ENCODE assay signal across 28 cellular contexts in the genomic region with DNA sequence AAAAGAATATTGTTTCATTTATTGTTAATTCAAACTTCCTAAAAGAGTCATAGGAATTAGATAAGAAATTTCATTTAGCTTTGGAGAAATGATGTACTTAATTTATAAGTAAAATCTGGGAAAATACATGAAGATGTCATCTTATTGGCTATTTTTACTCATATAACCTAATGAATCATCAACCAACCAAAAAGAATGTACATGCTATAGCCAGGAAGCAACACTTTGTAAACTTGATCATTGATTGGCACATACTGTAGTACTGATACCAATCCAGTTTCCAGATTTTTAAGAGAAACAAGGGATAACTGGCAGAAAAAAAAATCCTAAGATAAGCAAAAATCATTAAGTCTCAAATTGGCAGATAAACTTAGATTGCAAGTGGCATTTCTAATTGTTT.
DNase-seq lines count a peak whose midpoint lies in the region; ATAC-seq, FAIRE-seq and TF ChIP-seq lines count a peak whose summit lies in the region.
"Had no signal": no experiment of that assay in that cellular context is flagged by ENCODE, and none has a peak within 500 bp of the region (broad histone marks: within the 10 kb centered on the region; RNA-seq: fewer than 3 reads in every experiment).

No MANE protein-coding gene starts in this region.

- H3K79me2 ChIP-seq in keratinocyte (ENCODE audit: control insufficient read depth, insufficient read depth, low read length), result no peaks in the 10 kb centered on the region

- H3K9me1 ChIP-seq in keratinocyte (ENCODE audit: control insufficient read depth, extremely low read depth, insufficient read depth, low read length), result no peaks in the 10 kb centered on the region

- H2AFZ ChIP-seq in keratinocyte (ENCODE audit: control insufficient read depth, low read length), result no peak overlapping the region

- dilution Hi-C loops in keratinocyte (cut with MboI; ENCODE audit: extremely low pct_ligation_motif_present, low sequenced_read_pairs), result no loop called here

- CTCF ChIA-PET in GM10248 (lab: Yijun Ruan, JAX), result no interaction called here

- H4K20me1 ChIP-seq in keratinocyte (ENCODE audit: control insufficient read depth, extremely low read depth, insufficient read depth, low read length), result no peaks in the 10 kb centered on the region
- H4K20me1 ChIP-seq: BLaER1 treated with 17β-estradiol and CSF1 and Interleukin-3, amounts not matched to agents 10 nM and 100 nM had no signal

- FAIRE-seq in bronchial epithelial cell (lab: Jason Lieb, UNC), result no peak
- FAIRE-seq in keratinocyte (lab: Jason Lieb, UNC), result peak; percentile 59
- FAIRE-seq: colon had no signal

- no peak for TF ChIP-seq POLR2A in uterus (IDR thresholded peaks at IDR 0.05)

- no peak for TF ChIP-seq CTCF in bronchial epithelial cell (IDR thresholded peaks at IDR 0.05; ENCODE audit: insufficient read depth, low read length, severe bottlenecking)
- no peak for TF ChIP-seq CTCF in keratinocyte (optimal IDR thresholded peaks at IDR 0.05 in 1 of 3, IDR thresholded peaks at IDR 0.05 in 1 of 3, conservative IDR thresholded peaks at IDR 0.05 in 1 of 3; ENCODE audit: extremely low read depth in 1 of 3, insufficient read depth in 2 of 3, low read length in 3 of 3)
- no peak for TF ChIP-seq CTCF in uterus (IDR thresholded peaks at IDR 0.05)
- no peak for TF ChIP-seq CTCF in GM10248 (IDR thresholded peaks at IDR 0.05; ENCODE audit: control extremely low read depth, extremely low read depth, low read depth, missing control alignments)

- H3K27ac ChIP-seq in keratinocyte (ENCODE audit: control insufficient read depth, insufficient read depth, low read length) (no peak overlapping the region), uterus (no peak overlapping the region)
- H3K27ac ChIP-seq: BLaER1 treated with 17β-estradiol and CSF1 and Interleukin-3, amounts not matched to agents 10 nM and 100 nM; heart left ventricle; neutrophil; SK-N-MC; upper lobe of right lung had no signal

- POLR2A ChIA-PET in GM10248 (lab: Yijun Ruan, JAX), result no interaction called here

- intact Hi-C loops in uterus (cut with DNase I; ENCODE audit: low total_unique reads), result no loop called here

- H3K4me3 ChIP-seq in bronchial epithelial cell (ENCODE audit: low read depth, low read length) (no peak overlapping the region), keratinocyte (ENCODE audit: control insufficient read depth in 2 of 3, extremely low read depth in 1 of 3, insufficient read depth in 2 of 3, low read depth in 1 of 3, low read length in 3 of 3) (no peak overlapping the region), uterus (no peak overlapping the region)
- H3K4me3 ChIP-seq: BLaER1 treated with 17β-estradiol and CSF1 and Interleukin-3, amounts not matched to agents 10 nM and 100 nM; heart left ventricle; SK-N-MC; upper lobe of right lung had no signal

- no peak overlapping the region for H3K4me2 ChIP-seq in keratinocyte (ENCODE audit: control insufficient read depth, extremely low read depth, insufficient read depth, low read depth, low read length)
- H3K4me2 ChIP-seq: BLaER1 treated with 17β-estradiol and CSF1 and Interleukin-3, amounts not matched to agents 10 nM and 100 nM had no signal

- no peak for ATAC-seq in HG02642 (IDR thresholded peaks at IDR 0.05; ENCODE audit: poor library complexity, unreplicated experiment)
- ATAC-seq: activated CD4-positive, alpha-beta T cell treated with anti-CD3 and anti-CD28 coated beads for 36 hours; activated naive CD8-positive, alpha-beta T cell treated with anti-CD3 and anti-CD28 coated beads, Interleukin-2, amount 50 U/mL, for 24 hours; effector memory CD8-positive, alpha-beta T cell; heart left ventricle; left colon; upper lobe of right lung had no signal

- H3K27me3 ChIP-seq in bronchial epithelial cell (ENCODE audit: control insufficient read depth, insufficient read depth, low read length) (no peaks in the 10 kb centered on the region), keratinocyte (ENCODE audit: control insufficient read depth, extremely low read depth, insufficient read depth, low read length) (no peaks in the 10 kb centered on the region), uterus (no peaks in the 10 kb centered on the region)
- H3K27me3 ChIP-seq: BLaER1 treated with 17β-estradiol and CSF1 and Interleukin-3, amounts not matched to agents 10 nM and 100 nM; heart left ventricle; neutrophil; upper lobe of right lung had no signal

- H3K4me1 ChIP-seq in keratinocyte (ENCODE audit: control insufficient read depth, extremely low read depth, insufficient read depth, low read length), result peaks cover 11% of the 10 kb centered on the region
- no peaks in the 10 kb centered on the region for H3K4me1 ChIP-seq in uterus
- H3K4me1 ChIP-seq: upper lobe of right lung had no signal

- no peak overlapping the region for H3K9ac ChIP-seq in keratinocyte (ENCODE audit: control insufficient read depth, extremely low read depth, insufficient read depth, low read length)
- H3K9ac ChIP-seq: BLaER1 treated with 17β-estradiol and CSF1 and Interleukin-3, amounts not matched to agents 10 nM and 100 nM had no signal

- no peaks in the 10 kb centered on the region for H3K9me3 ChIP-seq in keratinocyte (ENCODE audit: control insufficient read depth, low read depth, low read length)
- H3K9me3 ChIP-seq in uterus, result no peaks in the 10 kb centered on the region
- H3K9me3 ChIP-seq: heart left ventricle, neutrophil, upper lobe of right lung had no signal

- DNase-seq in EH (ENCODE audit: low read depth) (peak; percentile 40), LHCN-M2 (ENCODE audit: low read depth) (peak; percentile 25), bronchial epithelial cell (ENCODE audit: low read depth) (peak; percentile 61), keratinocyte (ENCODE audit: low read depth, low spot score) (peak; percentile 45), uterus (no peak), GM10248 (ENCODE audit: extremely low spot score) (no peak)
- DNase-seq in stimulated activated naive CD4-positive, alpha-beta T cell treated with Interleukin-2 at 50 U/mL for 16 hours (lab: John Stamatoyannopoulos, UW), result no peak
- DNase-seq: activated CD4-positive, alpha-beta T cell treated with anti-CD3 and anti-CD28 coated beads for 36 hours; activated gamma-delta T cell treated with Interleukin-2 at 50 U/mL for 16 hours; activated naive CD8-positive, alpha-beta T cell treated with anti-CD3 and anti-CD28 coated beads, Interleukin-2, amount 50 U/mL, for 24 hours; activated T-cell treated with anti-CD3 and anti-CD28 coated beads, Interleukin-2, amount 50 U/mL, for 1 hour; COR-L47; effector memory CD8-positive, alpha-beta T cell; heart left ventricle; KG1; left colon; NCI-H146; NCI-H510A treated with DMSO at 0.1 percent for 48 hours; NK-92 treated with Interleukin-12 subunit alpha and Interleukin-12 subunit beta, amount 100 ng/mL, for 24 hours; RPMI8226; substantia nigra; T-helper 2 cell; upper lobe of right lung had no signal

- H3K36me3 ChIP-seq in bronchial epithelial cell (ENCODE audit: control insufficient read depth, insufficient read depth, low read length), result no peaks in the 10 kb centered on the region
- no peaks in the 10 kb centered on the region for H3K36me3 ChIP-seq in keratinocyte (ENCODE audit: control insufficient read depth in 2 of 2, extremely low read depth in 1 of 2, insufficient read depth in 2 of 2, low read length in 2 of 2)
- no peaks in the 10 kb centered on the region for H3K36me3 ChIP-seq in uterus
- H3K36me3 ChIP-seq: BLaER1 treated with 17β-estradiol and CSF1 and Interleukin-3, amounts not matched to agents 10 nM and 100 nM; heart left ventricle; neutrophil; upper lobe of right lung had no signal

Comparison
In these comparisons a context has a peak if more than half of its experiments do, and no peak if none do; other contexts are left out.
1. DNase-seq: peak in EH (single experiment), LHCN-M2 (single experiment), bronchial epithelial cell (single experiment) and keratinocyte (single experiment); none in stimulated activated naive CD4-positive, alpha-beta T cell treated with Interleukin-2 at 50 U/mL for 16 hours (single experiment), uterus (0 of 2) and GM10248 (single experiment).